ENCODE assay signal across 28 cellular contexts in genomic region chr15:26580943-26581342, GRCh38.
A peak's percentile ranks its signal among the peaks of the same experiment; 100 is the strongest.
DNase-seq lines count a peak whose midpoint lies in the region; ATAC-seq, FAIRE-seq and TF ChIP-seq lines count a peak whose summit lies in the region.
"Had no signal": no experiment of that assay in that cellular context is flagged by ENCODE, and none has a peak within 500 bp of the region (broad histone marks: within the 10 kb centered on the region; RNA-seq: fewer than 3 reads in every experiment).

No MANE protein-coding gene starts in this region.

- 0 out of 2 replicates have a peak, but pooled peaks cover 2% of the 10 kb centered on the region for H3K23me2 ChIP-seq in H1 (ENCODE audit: low read depth, low read length)

- H4K5ac ChIP-seq in H1 (ENCODE audit: insufficient read length, low read depth, low read length) = no peak overlapping the region

- no peak overlapping the region for H3K4ac ChIP-seq in H1 (replicated peaks; ENCODE audit: insufficient read length, low read depth, low read length)

- no peaks in the 10 kb centered on the region for H3K27me3 ChIP-seq in H1 (replicated peaks in 1 of 4; ENCODE audit: control insufficient read depth in 3 of 4, extremely low read depth in 1 of 4, insufficient read depth in 3 of 4, low read length in 3 of 4)
- H3K27me3 ChIP-seq: BE2C, BLaER1 had no signal

- no peak overlapping the region for H2AFZ ChIP-seq in H1 (ENCODE audit: low read length)

- H3K4me2 ChIP-seq in H1 (ENCODE audit: insufficient read depth in 1 of 2, low read depth in 2 of 2, low read length in 2 of 2) = no peak overlapping the region
- H3K4me2 ChIP-seq: BLaER1 had no signal

- H3K36me3 ChIP-seq in H1 (ENCODE audit: control insufficient read depth in 2 of 4, insufficient read depth in 4 of 4, low read length in 3 of 4) = peaks cover 8 to 52% (median 37%) of the 10 kb centered on the region in 4 experiments; a peak in 7 of 8 replicates
- H3K36me3 ChIP-seq: BLaER1 had no signal

- no peak overlapping the region for H3K4me3 ChIP-seq in H1 (ENCODE audit: extremely low read depth in 1 of 4, insufficient read depth in 2 of 4, low read depth in 3 of 4, low read length in 4 of 4)
- H3K4me3 ChIP-seq: BLaER1, GM12878 had no signal

- H3K9me3 ChIP-seq in H1 (ENCODE audit: insufficient read depth in 2 of 2, low read depth in 1 of 2, low read length in 1 of 2) = no peaks in the 10 kb centered on the region
- H3K9me3 ChIP-seq: BE2C, BLaER1 had no signal

- peaks cover 0 to 3% of the 10 kb centered on the region in 2 experiments for H4K20me1 ChIP-seq in H1 (replicated peaks in 1 of 2; ENCODE audit: control insufficient read depth in 1 of 2, insufficient read depth in 2 of 2, low read length in 2 of 2)
- H4K20me1 ChIP-seq: BLaER1 had no signal

- no peak for TF ChIP-seq RAD21 in H1 (IDR thresholded peaks at IDR 0.05 in 1 of 2, conservative IDR thresholded peaks at IDR 0.05 in 1 of 2; ENCODE audit: low read depth in 2 of 2, low read length in 2 of 2)

- no peak overlapping the region for H4K8ac ChIP-seq in H1 (ENCODE audit: extremely low read depth, insufficient read depth, low read length)

- 69% methylated on average over 4 of the region's 4 CpGs; no CpG with 5 or more reads in 1 of the 2 experiments for WGBS in H1 (ENCODE audit: extremely low coverage in 1 of 2, insufficient coverage in 1 of 2, insufficient read length in 1 of 2, insufficient replicate concordance in 2 of 2, low coverage in 1 of 2, low lambda C conversion rate in 2 of 2, missing lambda C conversion rate in 1 of 2), 2 experiments

- H3K23ac ChIP-seq in H1 (ENCODE audit: insufficient read length) = no peak overlapping the region

- no peaks in the 10 kb centered on the region for H3K79me1 ChIP-seq in H1 (ENCODE audit: low read depth, low read length)

- peaks cover 0 to 2% (median 0%) of the 10 kb centered on the region in 4 experiments; a peak in 1 of 7 replicates for H3K4me1 ChIP-seq in H1 (replicated peaks in 1 of 4; ENCODE audit: control insufficient read depth in 3 of 4, insufficient read depth in 4 of 4, low read length in 3 of 4)
- H3K4me1 ChIP-seq: BE2C, BLaER1 had no signal

- TF ChIP-seq POLR2A in H1 (IDR thresholded peaks at IDR 0.05; ENCODE audit: control extremely low read depth in 1 of 2, low read depth in 2 of 2, low read length in 2 of 2) = no peak

- no peak overlapping the region for H2BK15ac ChIP-seq in H1 (ENCODE audit: low read length)

- H2BK12ac ChIP-seq in H1 (ENCODE audit: low read depth, low read length) = no peak overlapping the region

- DNase-seq in HCEC 1CT (peak; percentile 1), amniotic epithelial cell (ENCODE audit: low read depth) (peak; percentile 1), H1 (ENCODE audit: low read depth in 1 of 2, low spot score in 2 of 2) (no peak), urothelium cell line (ENCODE audit: low spot score) (peak; percentile 10), retina (no peak), NCI-H187 (lab: John Stamatoyannopoulos, UW) (no peak), ACHN (no peak)
- DNase-seq: 8988T; BE2C; C1 segment of cervical spinal cord; CD4-positive, alpha-beta memory T cell; CD4-positive, CD25-positive, alpha-beta regulatory T cell; CD8-positive, alpha-beta memory T cell; COR-L47; DMS 273 treated with DMSO at 0.1 percent for 48 hours; DMS153; DMS53; DMS79; DND-41; EL; GDM1 had no signal

- POLR2A ChIA-PET in H1 (lab: Charles Lee; ENCODE audit: partially characterized antibody) = no interaction called here

- H3K14ac ChIP-seq in H1 (ENCODE audit: insufficient read length) = no peak overlapping the region

- H3K9ac ChIP-seq in H1 (replicated peaks in 1 of 4; ENCODE audit: extremely low read depth in 1 of 4, low read depth in 3 of 4, low read length in 3 of 4) = no peak overlapping the region
- H3K9ac ChIP-seq: BLaER1 had no signal

- in situ Hi-C loops in ACHN (cut with HindIII; ENCODE audit: low pct_ligation_motif_present, low pct_unique_long_range_greater_than_20kb, low sequenced_read_pairs) = no loop called here

- no peak overlapping the region for H3K56ac ChIP-seq in H1 (replicated peaks; ENCODE audit: insufficient read length, low read depth, low read length)

- no peak overlapping the region for H3K27ac ChIP-seq in H1 (ENCODE audit: low read depth, low read length)
- H3K27ac ChIP-seq: BLaER1 had no signal

- no peak overlapping the region for H4K91ac ChIP-seq in H1 (replicated peaks; ENCODE audit: insufficient read length, low read length)

- no peak overlapping the region for H2BK5ac ChIP-seq in H1 (ENCODE audit: low read depth, low read length)

- H2AK5ac ChIP-seq in H1 (ENCODE audit: low read depth, low read length) = no peak overlapping the region

- H3K79me2 ChIP-seq in H1 (ENCODE audit: control insufficient read depth in 1 of 2, insufficient read depth in 2 of 2, low read length in 2 of 2) = no peaks in the 10 kb centered on the region

- FAIRE-seq in H1 (lab: Jason Lieb, UNC) (no peak), urothelium cell line (lab: Jason Lieb, UNC) (no peak)
- FAIRE-seq: A204.1, GM12878, GM12892, GM18507, GM19239 had no signal

- CTCF ChIA-PET in H1 (lab: Charles Lee; ENCODE audit: partially characterized antibody) = interaction anchor here (2.1 kb wide), 1 partner anchor 10 kb away, joined by 5 read pairs; no protein-coding TSS in a partner anchor

- no peak overlapping the region for H2BK20ac ChIP-seq in H1 (ENCODE audit: low read length)

- ATAC-seq in GM19455 (IDR thresholded peaks at IDR 0.05; ENCODE audit: unreplicated experiment) = no peak
- ATAC-seq: GM12878 had no signal

- TF ChIP-seq EP300 in H1 (IDR thresholded peaks at IDR 0.05; ENCODE audit: borderline replicate concordance in 1 of 2, low read depth in 2 of 2, low read length in 2 of 2) = no peak

- no peak overlapping the region for H3K18ac ChIP-seq in H1 (ENCODE audit: extremely low read depth, low read length)

- TF ChIP-seq CTCF in H1 (IDR thresholded peaks at IDR 0.05; ENCODE audit: control extremely low read depth in 1 of 3, insufficient read depth in 1 of 3, low read depth in 1 of 3, low read length in 3 of 3) = no peak

- no peak overlapping the region for H2BK120ac ChIP-seq in H1 (replicated peaks; ENCODE audit: low read depth, low read length)

TF ChIP-seq in H1, 55 proteins besides CTCF, POLR2A, EP300 and RAD21:
- 0 out of 2 replicates have a peak, but pooled peaks have one; percentile 6 for TF ChIP-seq POLR2AphosphoS5 (IDR thresholded peaks at IDR 0.05; ENCODE audit: low read depth, low read length)
- TF ChIP-seq CTBP2 (IDR thresholded peaks at IDR 0.05; ENCODE audit: borderline replicate concordance, insufficient read depth, insufficient read length, low read length) = no peak

Comparison
In these comparisons a context has a peak if more than half of its experiments do, and no peak if none do; other contexts are left out.
1. DNase-seq: peak in HCEC 1CT (single experiment), amniotic epithelial cell (single experiment) and urothelium cell line (single experiment); none in H1 (0 of 2), retina (single experiment), NCI-H187 (0 of 2) and ACHN (single experiment).